17 cellular contexts compared by ENCODE assay signal in genomic region chr12:115661103-115661502, GRCh38.
DNase-seq lines count a peak whose midpoint lies in the region; ATAC-seq and TF ChIP-seq lines count a peak whose summit lies in the region.
"Had no signal": no experiment of that assay in that cellular context is flagged by ENCODE, and none has a peak within 500 bp of the region (broad histone marks: within the 10 kb centered on the region; RNA-seq: fewer than 3 reads in every experiment).

No MANE protein-coding gene starts in this region.

- H3K27me3 ChIP-seq in upper lobe of left lung = no peaks in the 10 kb centered on the region

- TF ChIP-seq CTCF in choroid plexus epithelial cell (conservative IDR thresholded peaks at IDR 0.05; ENCODE audit: low read depth, low read length) = no peak
- TF ChIP-seq CTCF in upper lobe of left lung (IDR thresholded peaks at IDR 0.05) = no peak

- peaks cover 0 to 15% (median 10%) of the 10 kb centered on the region in 4 donors for H3K4me1 ChIP-seq in upper lobe of left lung

- TF ChIP-seq EP300 in upper lobe of left lung (IDR thresholded peaks at IDR 0.05) = no peak

- no peak overlapping the region for H3K4me3 ChIP-seq in choroid plexus epithelial cell (ENCODE audit: low read depth, low read length)
- H3K4me3 ChIP-seq in upper lobe of left lung = no peak overlapping the region
- H3K4me3 ChIP-seq: GM23338 had no signal

- H3K27ac ChIP-seq in upper lobe of left lung = peak overlapping the region in 3 of 4 donors; percentile 10 to 67 (median 49)
- H3K27ac ChIP-seq: 22Rv1 had no signal

- H3K9me3 ChIP-seq in upper lobe of left lung = no peaks in the 10 kb centered on the region

- H3K36me3 ChIP-seq in upper lobe of left lung = no peaks in the 10 kb centered on the region

- TF ChIP-seq POLR2A in upper lobe of left lung (IDR thresholded peaks at IDR 0.05) = no peak

- DNase-seq in DMS79 treated with DMSO at 0.1 percent for 48 hours (lab: John Stamatoyannopoulos, UW) (peak; percentile 40), DMS79 (lab: John Stamatoyannopoulos, UW) (no peak), choroid plexus epithelial cell (ENCODE audit: low read depth) (peak; percentile 37), left kidney (ENCODE audit: low read depth, low spot score) (peak; percentile 33), upper lobe of left lung (no peak), AML-193 (lab: John Stamatoyannopoulos, UW) (no peak), NCI-H446 (lab: John Stamatoyannopoulos, UW) (no peak)
- DNase-seq: activated CD4-positive, alpha-beta T cell treated with anti-CD3 and anti-CD28 coated beads for 48 hours; CD4-positive, CD25-positive, alpha-beta regulatory T cell; Kasumi-1; kidney; NCI-H1436 treated with DMSO at 0.1 percent for 48 hours; NCI-H446 treated with DMSO at 0.1 percent for 48 hours; stimulated activated CD4-positive, alpha-beta T cell treated with anti-CD3 and anti-CD28 coated beads, Interleukin-15, amount 100 ng/mL, for 24 hours had no signal

- ATAC-seq in upper lobe of left lung (ENCODE audit: low FRiP score in 2 of 2) = no peak
- no peak for ATAC-seq in GM21381 (IDR thresholded peaks at IDR 0.05; ENCODE audit: unreplicated experiment)
- ATAC-seq: GM23338 had no signal

- 41 to 43% methylated on average over 2 of the region's 2 CpGs for WGBS in upper lobe of left lung, 2 donors

Comparison
In these comparisons a context has a peak if more than half of its experiments do, and no peak if none do; other contexts are left out.
1. DNase-seq: peak in DMS79 treated with DMSO at 0.1 percent for 48 hours (single experiment), choroid plexus epithelial cell (single experiment) and left kidney (single experiment); none in DMS79 (single experiment), upper lobe of left lung (0 of 2), AML-193 (0 of 2) and NCI-H446 (0 of 2).